8 cellular contexts compared by ENCODE assay signal in genomic region chr3:129026728-129027543, GRCh38. TPM values are rescaled to one million over a fixed set of nuclear protein-coding genes. Genes with fewer than 3 reads are reported as not detected.
DNase-seq lines count a peak whose midpoint lies in the region; ATAC-seq and TF ChIP-seq lines count a peak whose summit lies in the region.

No MANE protein-coding gene starts in this region.

- peak; percentile 92 for DNase-seq in ELF-1 (ENCODE audit: low read depth, low spot score)
- peak; percentile 93 for DNase-seq in GM23338 (ENCODE audit: low spot score)
- peak; percentile 70 for DNase-seq in LHCN-M2 (ENCODE audit: low read depth)
- DNase-seq in RWPE2 (ENCODE audit: low spot score) = peak; percentile 89
- peak; percentile 91 for DNase-seq in activated gamma-delta T cell treated with Interleukin-2 at 50 U/mL for 16 hours
- DNase-seq in non-pigmented ciliary epithelial cell (ENCODE audit: low read depth) = peak; percentile 11
- DNase-seq in substantia nigra (lab: John Stamatoyannopoulos, UW) = peak; percentile 14 to 87 (median 63)

- H4K20me1 ChIP-seq in GM23338 (replicated peaks; ENCODE audit: insufficient read depth) = no peaks in the 10 kb centered on the region

- TF ChIP-seq EP300 in gastroesophageal sphincter (IDR thresholded peaks at IDR 0.05) = no peak

- TF ChIP-seq CTCF in GM23338 (conservative IDR thresholded peaks at IDR 0.05; ENCODE audit: low read depth in 2 of 2) = peak; percentile 28 to 58
- peak; percentile 86 for TF ChIP-seq CTCF in RWPE2 (IDR thresholded peaks at IDR 0.05; ENCODE audit: poor library complexity, severe bottlenecking)
- TF ChIP-seq CTCF in gastroesophageal sphincter (IDR thresholded peaks at IDR 0.05) = peak in 3 of 4 experiments; percentile 81 to 84 (median 83)

- no peaks in the 10 kb centered on the region for H3K79me2 ChIP-seq in GM23338 (replicated peaks; ENCODE audit: insufficient read depth)

- H3F3A ChIP-seq in GM23338 (replicated peaks; ENCODE audit: low read depth) = no peaks in the 10 kb centered on the region

- no peaks in the 10 kb centered on the region for H3K9me2 ChIP-seq in GM23338 (ENCODE audit: insufficient read depth)

- no peaks in the 10 kb centered on the region for H3K36me3 Mint-ChIP-seq in GM23338 (ENCODE audit: low read depth)

- H3K4me2 ChIP-seq in GM23338 = peak overlapping the region; percentile 80

- peak overlapping the region; percentile 95 for H2AFZ ChIP-seq in GM23338

- H3K9me3 Mint-ChIP-seq in GM23338 = peaks cover 10% of the 10 kb centered on the region; the same call in 2 of the 3 replicates

- H3K36me3 ChIP-seq in GM23338 (ENCODE audit: insufficient read depth) (no peaks in the 10 kb centered on the region), RWPE2 (ENCODE audit: low read depth) (no peaks in the 10 kb centered on the region), gastroesophageal sphincter (peaks cover 0 to 5% of the 10 kb centered on the region in 2 donors)

- H3K27ac ChIP-seq in GM23338 (ENCODE audit: low read depth) (no peak overlapping the region), RWPE2 (ENCODE audit: poor library complexity, severe bottlenecking) (no peak overlapping the region), gastroesophageal sphincter (peak overlapping the region in 3 of 4 donors; percentile 67 to 81 (median 71)), substantia nigra (ENCODE audit: low read depth, low read length, poor library complexity, severe bottlenecking) (peak overlapping the region; percentile 21)

- H3K4me1 Mint-ChIP-seq in GM23338 = peaks cover 3% of the 10 kb centered on the region; the same call in 1 of the 3 replicates

- peaks cover 30% of the 10 kb centered on the region for H3K27me3 Mint-ChIP-seq in GM23338 (ENCODE audit: insufficient read depth, low read depth, poor library complexity)

- peak overlapping the region; percentile 60 for H3K4me3 Mint-ChIP-seq in GM23338

- no peak overlapping the region for H3K27ac Mint-ChIP-seq in GM23338

- H3K9me3 ChIP-seq in RWPE2 (ENCODE audit: severe bottlenecking) (no peaks in the 10 kb centered on the region), gastroesophageal sphincter (no peaks in the 10 kb centered on the region)

- WGBS in gastroesophageal sphincter (ENCODE audit: low coverage in 1 of 2), 2 donors = 9 to 21% methylated on average over 4 to 20 of the region's 54 CpGs

- TF ChIP-seq POLR2A in gastroesophageal sphincter (IDR thresholded peaks at IDR 0.05) = peak; percentile 39 to 52

- ATAC-seq in GM23338 = peak; percentile 99
- ATAC-seq in RWPE2 (ENCODE audit: low read depth) = peak; percentile 99
- peak; percentile 95 for ATAC-seq in gastroesophageal sphincter

- H3K4me3 ChIP-seq in GM23338 (peak overlapping the region; percentile 52), RWPE2 (ENCODE audit: severe bottlenecking) (peak overlapping the region; percentile 34), gastroesophageal sphincter (peak overlapping the region; percentile 32 to 59)

- H3K4me1 ChIP-seq in GM23338 (ENCODE audit: insufficient read depth) (no peaks in the 10 kb centered on the region), RWPE2 (ENCODE audit: insufficient read depth, poor library complexity, severe bottlenecking) (peaks cover 11% of the 10 kb centered on the region), gastroesophageal sphincter (peaks cover 3 to 50% (median 21%) of the 10 kb centered on the region in 3 donors)

- H3K27me3 ChIP-seq in GM23338 (ENCODE audit: insufficient read depth) = peaks cover 26% of the 10 kb centered on the region
- H3K27me3 ChIP-seq in RWPE2 (ENCODE audit: insufficient read depth, poor library complexity, severe bottlenecking) = no peaks in the 10 kb centered on the region
- no peaks in the 10 kb centered on the region for H3K27me3 ChIP-seq in gastroesophageal sphincter

TF ChIP-seq in GM23338, 12 proteins besides CTCF, POLR2A, EP300 and RAD21 (continues in another document):
- TF ChIP-seq EZH2phosphoT487 (IDR thresholded peaks at IDR 0.05; ENCODE audit: unreplicated experiment) (no peak), EZH2 (IDR thresholded peaks at IDR 0.05; ENCODE audit: low read depth, unreplicated experiment) (no peak), CREB1 (CRISPR knock-in tag; IDR thresholded peaks at IDR 0.05; ENCODE audit: low read depth) (peak; percentile 70), JUNB (IDR thresholded peaks at IDR 0.05; ENCODE audit: unreplicated experiment) (no peak), NANOG (IDR thresholded peaks at IDR 0.05; ENCODE audit: borderline replicate concordance) (no peak)
- TF ChIP-seq, protein P1, sequence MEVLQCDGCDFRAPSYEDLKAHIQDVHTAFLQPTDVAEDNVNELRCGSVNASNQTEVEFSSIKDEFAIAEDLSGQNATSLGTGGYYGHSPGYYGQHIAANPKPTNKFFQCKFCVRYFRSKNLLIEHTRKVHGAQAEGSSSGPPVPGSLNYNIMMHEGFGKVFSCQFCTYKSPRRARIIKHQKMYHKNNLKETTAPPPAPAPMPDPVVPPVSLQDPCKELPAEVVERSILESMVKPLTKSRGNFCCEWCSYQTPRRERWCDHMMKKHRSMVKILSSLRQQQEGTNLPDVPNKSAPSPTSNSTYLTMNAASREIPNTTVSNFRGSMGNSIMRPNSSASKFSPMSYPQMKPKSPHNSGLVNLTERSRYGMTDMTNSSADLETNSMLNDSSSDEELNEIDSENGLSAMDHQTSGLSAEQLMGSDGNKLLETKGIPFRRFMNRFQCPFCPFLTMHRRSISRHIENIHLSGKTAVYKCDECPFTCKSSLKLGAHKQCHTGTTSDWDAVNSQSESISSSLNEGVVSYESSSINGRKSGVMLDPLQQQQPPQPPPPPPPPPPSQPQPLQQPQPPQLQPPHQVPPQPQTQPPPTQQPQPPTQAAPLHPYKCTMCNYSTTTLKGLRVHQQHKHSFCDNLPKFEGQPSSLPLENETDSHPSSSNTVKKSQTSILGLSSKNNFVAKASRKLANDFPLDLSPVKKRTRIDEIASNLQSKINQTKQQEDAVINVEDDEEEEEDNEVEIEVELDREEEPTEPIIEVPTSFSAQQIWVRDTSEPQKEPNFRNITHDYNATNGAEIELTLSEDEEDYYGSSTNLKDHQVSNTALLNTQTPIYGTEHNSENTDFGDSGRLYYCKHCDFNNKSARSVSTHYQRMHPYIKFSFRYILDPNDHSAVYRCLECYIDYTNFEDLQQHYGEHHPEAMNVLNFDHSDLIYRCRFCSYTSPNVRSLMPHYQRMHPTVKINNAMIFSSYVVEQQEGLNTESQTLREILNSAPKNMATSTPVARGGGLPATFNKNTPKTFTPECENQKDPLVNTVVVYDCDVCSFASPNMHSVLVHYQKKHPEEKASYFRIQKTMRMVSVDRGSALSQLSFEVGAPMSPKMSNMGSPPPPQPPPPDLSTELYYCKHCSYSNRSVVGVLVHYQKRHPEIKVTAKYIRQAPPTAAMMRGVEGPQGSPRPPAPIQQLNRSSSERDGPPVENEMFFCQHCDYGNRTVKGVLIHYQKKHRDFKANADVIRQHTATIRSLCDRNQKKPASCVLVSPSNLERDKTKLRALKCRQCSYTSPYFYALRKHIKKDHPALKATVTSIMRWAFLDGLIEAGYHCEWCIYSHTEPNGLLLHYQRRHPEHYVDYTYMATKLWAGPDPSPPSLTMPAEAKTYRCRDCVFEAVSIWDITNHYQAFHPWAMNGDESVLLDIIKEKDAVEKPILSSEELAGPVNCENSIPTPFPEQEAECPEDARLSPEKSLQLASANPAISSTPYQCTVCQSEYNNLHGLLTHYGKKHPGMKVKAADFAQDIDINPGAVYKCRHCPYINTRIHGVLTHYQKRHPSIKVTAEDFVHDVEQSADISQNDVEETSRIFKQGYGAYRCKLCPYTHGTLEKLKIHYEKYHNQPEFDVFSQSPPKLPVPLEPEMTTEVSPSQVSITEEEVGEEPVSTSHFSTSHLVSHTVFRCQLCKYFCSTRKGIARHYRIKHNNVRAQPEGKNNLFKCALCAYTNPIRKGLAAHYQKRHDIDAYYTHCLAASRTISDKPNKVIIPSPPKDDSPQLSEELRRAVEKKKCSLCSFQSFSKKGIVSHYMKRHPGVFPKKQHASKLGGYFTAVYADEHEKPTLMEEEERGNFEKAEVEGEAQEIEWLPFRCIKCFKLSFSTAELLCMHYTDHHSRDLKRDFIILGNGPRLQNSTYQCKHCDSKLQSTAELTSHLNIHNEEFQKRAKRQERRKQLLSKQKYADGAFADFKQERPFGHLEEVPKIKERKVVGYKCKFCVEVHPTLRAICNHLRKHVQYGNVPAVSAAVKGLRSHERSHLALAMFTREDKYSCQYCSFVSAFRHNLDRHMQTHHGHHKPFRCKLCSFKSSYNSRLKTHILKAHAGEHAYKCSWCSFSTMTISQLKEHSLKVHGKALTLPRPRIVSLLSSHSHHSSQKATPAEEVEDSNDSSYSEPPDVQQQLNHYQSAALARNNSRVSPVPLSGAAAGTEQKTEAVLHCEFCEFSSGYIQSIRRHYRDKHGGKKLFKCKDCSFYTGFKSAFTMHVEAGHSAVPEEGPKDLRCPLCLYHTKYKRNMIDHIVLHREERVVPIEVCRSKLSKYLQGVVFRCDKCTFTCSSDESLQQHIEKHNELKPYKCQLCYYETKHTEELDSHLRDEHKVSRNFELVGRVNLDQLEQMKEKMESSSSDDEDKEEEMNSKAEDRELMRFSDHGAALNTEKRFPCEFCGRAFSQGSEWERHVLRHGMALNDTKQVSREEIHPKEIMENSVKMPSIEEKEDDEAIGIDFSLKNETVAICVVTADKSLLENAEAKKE (CRISPR knock-in tag; IDR thresholded peaks at IDR 0.05) = no peak

RNA-seq across cellular contexts. Expression of gene EFCC1, which starts 25.8 kb away (rescaled TPM):
- 0.27 TPM in 1 of 2 replicates, not detected in the other for total RNA-seq in GM23338 (2014; rRNA removed; shearing (Covaris generic))
- 0.10 TPM in 1 of 2 replicates, not detected in the other for polyA plus RNA-seq in GM23338 (2016; fragmentation: Nextera tagmentation; extraction: Ambion mirVana)
- total RNA-seq in LHCN-M2 (2014; rRNA removed) (not detected in 2 replicates), gastroesophageal sphincter (10 to 100 TPM in 1 of 4 donors, 1 to 10 TPM in 3; 4.8 to 10.3 (median 6.5) TPM)
- polyA plus RNA-seq in LHCN-M2 (2012) = not detected

RNA-seq across cellular contexts. Expression of gene CFAP92, which starts 33.1 kb away (rescaled TPM):
- total RNA-seq in GM23338 (2014; rRNA removed; shearing (Covaris generic)) = 1.6 and 2.1 TPM in 2 replicates
- polyA plus RNA-seq in GM23338 (2016; fragmentation: Nextera tagmentation; extraction: Ambion mirVana) = 1.7 and 2.3 TPM in 2 replicates
- total RNA-seq in LHCN-M2 (2014; rRNA removed) (not detected in 2 replicates), gastroesophageal sphincter (1 to 10 TPM in 3 of 4 donors, under 1 TPM in 1; 0.96 to 3.3 (median 2.3) TPM)
- 0.02 TPM for polyA plus RNA-seq in LHCN-M2 (2012)

RNA-seq across cellular contexts. Expression of gene GP9, which starts 33.6 kb away (rescaled TPM):
- total RNA-seq in GM23338 (2014; rRNA removed; shearing (Covaris generic)) = not detected in 2 replicates
- polyA plus RNA-seq in GM23338 (2016; fragmentation: Nextera tagmentation; extraction: Ambion mirVana) = not detected in 2 replicates
- not detected in 2 replicates for total RNA-seq in LHCN-M2 (2014; rRNA removed)
- polyA plus RNA-seq in LHCN-M2 (2012) = not detected
- not detected for total RNA-seq in gastroesophageal sphincter

Comparison
In these comparisons a context has a peak if more than half of its experiments do, and no peak if none do; other contexts are left out.
1. DNase-seq: peak in every context shown above with its lines; median percentile 93 in GM23338; 92 in ELF-1; 91 in activated gamma-delta T cell treated with Interleukin-2 at 50 U/mL for 16 hours; 89 in RWPE2; 70 in LHCN-M2; 63 in substantia nigra; 11 in non-pigmented ciliary epithelial cell.
2. H3K27ac ChIP-seq: peak in gastroesophageal sphincter (3 of 4) and substantia nigra (single experiment); none in GM23338 (single experiment) and RWPE2 (single experiment).
3. Peak in every context shown above with its lines, with median percentiles within 50 percentile points of each other: ATAC-seq, H3K4me3 ChIP-seq and CTCF ChIP-seq.